In genomic region chr7:75639071-75639892, GRCh38 we compare ENCODE assay signal across 8 cellular contexts.
A peak's percentile ranks its signal among the peaks of the same experiment; 100 is the strongest.
DNase-seq lines count a peak whose midpoint lies in the region; ATAC-seq and TF ChIP-seq lines count a peak whose summit lies in the region.

No MANE protein-coding gene starts in this region.

- H3K4me3 ChIP-seq in OCI-LY1 (ENCODE audit: low read depth, low read length, poor library complexity, severe bottlenecking) = peak overlapping the region; percentile 59

- 0 out of 2 replicates have a peak, but pooled peaks cover 3% of the 10 kb centered on the region for H3K27me3 ChIP-seq in OCI-LY1 (ENCODE audit: insufficient read depth, low read length)

- H3K4me1 Mint-ChIP-seq in activated naive CD4-positive, alpha-beta T cell treated with anti-CD3 and anti-CD28 coated beads, Interleukin-2, amount 10 ng/mL, durations not matched to agents 7 days and 5 days = peaks cover 10% of the 10 kb centered on the region
- peaks cover 16% of the 10 kb centered on the region for H3K4me1 Mint-ChIP-seq in glutamatergic neuron (ENCODE audit: low read depth, unreplicated experiment)

- peaks cover 5% of the 10 kb centered on the region for H3K9me3 Mint-ChIP-seq in activated naive CD4-positive, alpha-beta T cell treated with anti-CD3 and anti-CD28 coated beads, Interleukin-2, amount 10 ng/mL, durations not matched to agents 7 days and 5 days
- H3K9me3 Mint-ChIP-seq in glutamatergic neuron (ENCODE audit: unreplicated experiment) = peaks cover 6% of the 10 kb centered on the region

- no peaks in the 10 kb centered on the region for H4K20me1 ChIP-seq in OCI-LY1 (ENCODE audit: insufficient read depth, low read length)

- H3F3A ChIP-seq in OCI-LY1 (ENCODE audit: insufficient read depth, low read length) = no peaks in the 10 kb centered on the region

- intact Hi-C loops in Right ventricle myocardium inferior (cut with DNase I) = no loop called here
- intact Hi-C loops in cardiac septum (cut with DNase I) = loop anchor here (5.0 to 10.0 kb wide), 3 partner anchors 33 to 96 kb away; partner anchors contain the start of gene HIP1

- CTCF ChIA-PET in activated naive CD4-positive, alpha-beta T cell treated with anti-CD3 and anti-CD28 coated beads, Interleukin-2, amount 10 ng/mL, durations not matched to agents 7 days and 5 days (lab: Charles Lee) = no interaction called here

- peak; percentile 80 for DNase-seq in Right ventricle myocardium inferior (ENCODE audit: missing footprints)
- no peak for DNase-seq in cardiac septum (ENCODE audit: low spot score)
- DNase-seq in activated naive CD4-positive, alpha-beta T cell treated with anti-CD3 and anti-CD28 coated beads, Interleukin-2, amount 10 ng/mL, durations not matched to agents 7 days and 5 days = peak; percentile 45
- DNase-seq in glutamatergic neuron = peak; percentile 75
- peak in 47 of 56 donors; percentile 30 to 83 (median 67) for DNase-seq in nucleus accumbens (lab: John Stamatoyannopoulos, UW)
- DNase-seq in Kasumi-1 (lab: John Stamatoyannopoulos, UW) = no peak
- no peak for DNase-seq in NK-92 (lab: John Stamatoyannopoulos, UW; ENCODE audit: unreplicated experiment)

- peaks cover 58% of the 10 kb centered on the region for H3K27me3 Mint-ChIP-seq in activated naive CD4-positive, alpha-beta T cell treated with anti-CD3 and anti-CD28 coated beads, Interleukin-2, amount 10 ng/mL, durations not matched to agents 7 days and 5 days
- peaks cover 11% of the 10 kb centered on the region for H3K27me3 Mint-ChIP-seq in glutamatergic neuron (ENCODE audit: unreplicated experiment)

- peak overlapping the region; percentile 13; the same call in 1 of the 2 replicates for H3K9ac ChIP-seq in OCI-LY1 (ENCODE audit: low read length)

- H3K79me2 ChIP-seq in OCI-LY1 (ENCODE audit: insufficient read depth, low read length) = no peaks in the 10 kb centered on the region

- no peak for TF ChIP-seq CTCF in OCI-LY1 (IDR thresholded peaks at IDR 0.05; ENCODE audit: low read length)
- no peak for TF ChIP-seq CTCF in glutamatergic neuron (IDR thresholded peaks at IDR 0.05; ENCODE audit: partially characterized antibody, unreplicated experiment)

- H2AFZ ChIP-seq in OCI-LY1 (ENCODE audit: low read length) = no peak overlapping the region

- H3K9me3 ChIP-seq in OCI-LY1 (ENCODE audit: low read length) = peaks cover 8% of the 10 kb centered on the region

- H3K36me3 Mint-ChIP-seq in activated naive CD4-positive, alpha-beta T cell treated with anti-CD3 and anti-CD28 coated beads, Interleukin-2, amount 10 ng/mL, durations not matched to agents 7 days and 5 days = no peaks in the 10 kb centered on the region
- no peaks in the 10 kb centered on the region for H3K36me3 Mint-ChIP-seq in glutamatergic neuron (ENCODE audit: unreplicated experiment)

- H3K4me2 ChIP-seq in OCI-LY1 (ENCODE audit: low read length) = peak overlapping the region; percentile 75

- H3K4me1 ChIP-seq in OCI-LY1 (ENCODE audit: insufficient read depth, low read length, severe bottlenecking) = peaks cover 10% of the 10 kb centered on the region

- H3K27ac ChIP-seq in OCI-LY1 (ENCODE audit: low read depth, low read length, poor library complexity, severe bottlenecking) = no peak overlapping the region

- no peaks in the 10 kb centered on the region for H3K9me2 ChIP-seq in OCI-LY1 (ENCODE audit: low read depth, low read length)

- peak; percentile 28 for ATAC-seq in Right ventricle myocardium inferior

- no peaks in the 10 kb centered on the region for H3K36me3 ChIP-seq in OCI-LY1 (ENCODE audit: insufficient read depth, low read length)

- H3K27ac Mint-ChIP-seq in activated naive CD4-positive, alpha-beta T cell treated with anti-CD3 and anti-CD28 coated beads, Interleukin-2, amount 10 ng/mL, durations not matched to agents 7 days and 5 days = peak overlapping the region; percentile 65
- peak overlapping the region; percentile 99 for H3K27ac Mint-ChIP-seq in glutamatergic neuron (ENCODE audit: unreplicated experiment)

- H3K4me3 Mint-ChIP-seq in activated naive CD4-positive, alpha-beta T cell treated with anti-CD3 and anti-CD28 coated beads, Interleukin-2, amount 10 ng/mL, durations not matched to agents 7 days and 5 days = peak overlapping the region; percentile 78
- peak overlapping the region; percentile 97 for H3K4me3 Mint-ChIP-seq in glutamatergic neuron (ENCODE audit: unreplicated experiment)

Comparison
In these comparisons a context has a peak if more than half of its experiments do, and no peak if none do; other contexts are left out.
1. DNase-seq: peak in Right ventricle myocardium inferior (single experiment), activated naive CD4-positive, alpha-beta T cell treated with anti-CD3 and anti-CD28 coated beads, Interleukin-2, amount 10 ng/mL, durations not matched to agents 7 days and 5 days (single experiment), glutamatergic neuron (single experiment) and nucleus accumbens (47 of 56); none in cardiac septum (single experiment), Kasumi-1 (0 of 2) and NK-92 (single experiment).